In the genomic region with DNA sequence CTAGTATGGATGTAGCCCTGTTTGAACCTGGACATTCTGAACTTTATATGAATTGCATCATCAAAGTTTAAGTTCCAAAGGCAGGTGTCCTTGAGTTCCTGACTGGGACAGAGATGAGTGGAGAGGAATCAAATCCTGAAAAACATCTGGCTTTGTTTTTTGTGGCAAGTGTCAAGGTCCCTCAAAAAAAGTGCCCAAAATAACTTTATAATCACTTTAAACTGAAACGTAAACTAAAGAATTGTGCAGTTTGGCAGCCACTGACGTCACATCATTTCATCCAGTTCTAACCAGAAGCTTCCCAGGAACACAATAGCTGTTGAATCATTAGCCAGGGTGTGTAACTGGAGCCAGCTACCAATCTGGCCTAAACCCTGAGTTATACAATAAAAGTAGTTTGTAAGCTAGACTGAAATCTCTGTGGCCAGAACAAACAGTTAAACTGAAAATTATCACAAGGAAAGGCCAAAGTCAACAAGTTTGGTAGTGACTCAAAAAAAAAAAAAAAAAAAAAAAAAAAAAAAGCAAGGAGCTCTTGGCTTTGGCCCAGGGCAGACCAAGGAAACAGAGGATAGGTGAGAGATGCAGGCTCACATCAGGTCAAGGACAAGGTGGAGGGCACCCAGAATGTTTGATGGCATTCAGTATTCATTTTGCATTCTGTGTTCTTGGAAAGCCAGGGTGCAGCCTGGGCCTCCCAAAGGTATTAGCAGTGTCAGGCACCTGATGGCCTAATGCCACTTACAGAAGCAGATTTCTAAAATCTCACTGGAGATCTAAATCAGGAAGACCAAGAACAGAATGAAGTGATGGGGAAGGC, we compare ENCODE assay signal across 11 cellular contexts.
DNase-seq lines count a peak whose midpoint lies in the region; TF ChIP-seq lines count a peak whose summit lies in the region.
"Had no signal": no experiment of that assay in that cellular context is flagged by ENCODE, and none has a peak within 500 bp of the region (broad histone marks: within the 10 kb centered on the region; RNA-seq: fewer than 3 reads in every experiment).

No MANE protein-coding gene starts in this region.

- TF ChIP-seq EP300 in suprapubic skin (IDR thresholded peaks at IDR 0.05) = no peak

- DNase-seq in A172 (ENCODE audit: low spot score) = peak; percentile 71
- peak; percentile 56 for DNase-seq in HuH-7 (ENCODE audit: low spot score)
- DNase-seq in chondrocyte (ENCODE audit: low spot score) = no peak
- no peak for DNase-seq in suprapubic skin (ENCODE audit: low spot score in 2 of 2)
- DNase-seq in medulla oblongata (ENCODE audit: extremely low spot score) = no peak
- DNase-seq in T-helper 1 cell = no peak
- DNase-seq in stimulated activated CD4-positive, alpha-beta T cell treated with anti-CD3 and anti-CD28 coated beads, Interleukin-4, amount 100 ng/mL, for 24 hours = no peak
- DNase-seq: activated CD4-positive, alpha-beta T cell treated with anti-CD3 and anti-CD28 coated beads, Interleukin-2, amount 50 U/mL, for 1 hour; anterior cingulate cortex had no signal

- no peaks in the 10 kb centered on the region for H3K36me3 Mint-ChIP-seq in chondrocyte (ENCODE audit: low read depth)

- no peak overlapping the region for H3K9ac ChIP-seq in liver (ENCODE audit: low read depth in 1 of 2, low read length in 2 of 2)

- H3K27ac ChIP-seq in liver (ENCODE audit: low read depth in 1 of 2, low read length in 2 of 2) = peak overlapping the region; percentile 67 to 72
- no peak overlapping the region for H3K27ac ChIP-seq in suprapubic skin

- 23% methylated on average over 2 of the region's 2 CpGs for WGBS in liver
- WGBS in suprapubic skin = 22% methylated on average over 2 of the region's 2 CpGs

- H3K27ac Mint-ChIP-seq in chondrocyte (ENCODE audit: unreplicated experiment) = peak overlapping the region; percentile 57

- no peak overlapping the region for H3K4me3 Mint-ChIP-seq in chondrocyte (ENCODE audit: unreplicated experiment)

- no peaks in the 10 kb centered on the region for H3K27me3 ChIP-seq in liver (ENCODE audit: control insufficient read depth in 4 of 4, insufficient read depth in 4 of 4, low read length in 3 of 4)
- H3K27me3 ChIP-seq in suprapubic skin = no peaks in the 10 kb centered on the region

- H3K4me1 Mint-ChIP-seq in chondrocyte (ENCODE audit: low read depth) = peaks cover 7% of the 10 kb centered on the region

- TF ChIP-seq CTCF in chondrocyte (IDR thresholded peaks at IDR 0.05) (no peak), liver (IDR thresholded peaks at IDR 0.05; ENCODE audit: low read depth, low read length, missing input control) (no peak), suprapubic skin (IDR thresholded peaks at IDR 0.05) (no peak)

- H3K4me1 ChIP-seq in liver (ENCODE audit: control insufficient read depth in 4 of 4, insufficient read depth in 4 of 4, low read length in 3 of 4) = peaks cover 0 to 16% (median 14%) of the 10 kb centered on the region in 4 donors
- peaks cover 27% of the 10 kb centered on the region for H3K4me1 ChIP-seq in suprapubic skin

- H3K27me3 Mint-ChIP-seq in chondrocyte (ENCODE audit: low read depth) = no peaks in the 10 kb centered on the region

- no peaks in the 10 kb centered on the region for H3K9me3 Mint-ChIP-seq in chondrocyte (ENCODE audit: low read depth)

- H3K36me3 ChIP-seq in liver (ENCODE audit: control insufficient read depth in 4 of 4, insufficient read depth in 3 of 4, low read depth in 1 of 4, low read length in 3 of 4) (no peaks in the 10 kb centered on the region), suprapubic skin (no peaks in the 10 kb centered on the region)

- no peaks in the 10 kb centered on the region for H3K9me3 ChIP-seq in liver (ENCODE audit: control insufficient read depth in 4 of 4, low read length in 3 of 4)
- H3K9me3 ChIP-seq in suprapubic skin = no peaks in the 10 kb centered on the region

- TF ChIP-seq RAD21 in liver (IDR thresholded peaks at IDR 0.05) = peak; percentile 54 to 57

- TF ChIP-seq POLR2A in suprapubic skin (IDR thresholded peaks at IDR 0.05) = no peak

- H3K4me3 ChIP-seq in liver (ENCODE audit: low read depth in 1 of 3, low read length in 3 of 3) = no peak overlapping the region
- no peak overlapping the region for H3K4me3 ChIP-seq in suprapubic skin
- H3K4me3 ChIP-seq: GM12878 had no signal

TF ChIP-seq in liver, 16 proteins besides CTCF, POLR2A, EP300 and RAD21:
- TF ChIP-seq, protein P1, sequence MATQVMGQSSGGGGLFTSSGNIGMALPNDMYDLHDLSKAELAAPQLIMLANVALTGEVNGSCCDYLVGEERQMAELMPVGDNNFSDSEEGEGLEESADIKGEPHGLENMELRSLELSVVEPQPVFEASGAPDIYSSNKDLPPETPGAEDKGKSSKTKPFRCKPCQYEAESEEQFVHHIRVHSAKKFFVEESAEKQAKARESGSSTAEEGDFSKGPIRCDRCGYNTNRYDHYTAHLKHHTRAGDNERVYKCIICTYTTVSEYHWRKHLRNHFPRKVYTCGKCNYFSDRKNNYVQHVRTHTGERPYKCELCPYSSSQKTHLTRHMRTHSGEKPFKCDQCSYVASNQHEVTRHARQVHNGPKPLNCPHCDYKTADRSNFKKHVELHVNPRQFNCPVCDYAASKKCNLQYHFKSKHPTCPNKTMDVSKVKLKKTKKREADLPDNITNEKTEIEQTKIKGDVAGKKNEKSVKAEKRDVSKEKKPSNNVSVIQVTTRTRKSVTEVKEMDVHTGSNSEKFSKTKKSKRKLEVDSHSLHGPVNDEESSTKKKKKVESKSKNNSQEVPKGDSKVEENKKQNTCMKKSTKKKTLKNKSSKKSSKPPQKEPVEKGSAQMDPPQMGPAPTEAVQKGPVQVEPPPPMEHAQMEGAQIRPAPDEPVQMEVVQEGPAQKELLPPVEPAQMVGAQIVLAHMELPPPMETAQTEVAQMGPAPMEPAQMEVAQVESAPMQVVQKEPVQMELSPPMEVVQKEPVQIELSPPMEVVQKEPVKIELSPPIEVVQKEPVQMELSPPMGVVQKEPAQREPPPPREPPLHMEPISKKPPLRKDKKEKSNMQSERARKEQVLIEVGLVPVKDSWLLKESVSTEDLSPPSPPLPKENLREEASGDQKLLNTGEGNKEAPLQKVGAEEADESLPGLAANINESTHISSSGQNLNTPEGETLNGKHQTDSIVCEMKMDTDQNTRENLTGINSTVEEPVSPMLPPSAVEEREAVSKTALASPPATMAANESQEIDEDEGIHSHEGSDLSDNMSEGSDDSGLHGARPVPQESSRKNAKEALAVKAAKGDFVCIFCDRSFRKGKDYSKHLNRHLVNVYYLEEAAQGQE (IDR thresholded peaks at IDR 0.05) = peak; percentile 46
- TF ChIP-seq SP1 (IDR thresholded peaks at IDR 0.05) = peak; percentile 94
- peak; percentile 64 for TF ChIP-seq YY1 (IDR thresholded peaks at IDR 0.05)
- peak; percentile 76 to 80 for TF ChIP-seq HNF4A (conservative IDR thresholded peaks at IDR 0.05)
- TF ChIP-seq FOXA2 (IDR thresholded peaks at IDR 0.05) = peak; percentile 86
- TF ChIP-seq RXRA (IDR thresholded peaks at IDR 0.05) = peak; percentile 81 to 85
- TF ChIP-seq GABPA (IDR thresholded peaks at IDR 0.05 in 1 of 2, conservative IDR thresholded peaks at IDR 0.05 in 1 of 2) = no peak
- peak; percentile 10 for TF ChIP-seq NR2F2 (IDR thresholded peaks at IDR 0.05)
- TF ChIP-seq, protein P2, sequence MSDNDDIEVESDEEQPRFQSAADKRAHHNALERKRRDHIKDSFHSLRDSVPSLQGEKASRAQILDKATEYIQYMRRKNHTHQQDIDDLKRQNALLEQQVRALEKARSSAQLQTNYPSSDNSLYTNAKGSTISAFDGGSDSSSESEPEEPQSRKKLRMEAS (IDR thresholded peaks at IDR 0.05) = peak; percentile 36
- no peak for TF ChIP-seq EGR1 (IDR thresholded peaks at IDR 0.05; ENCODE audit: low read depth in 2 of 2)
- no peak for TF ChIP-seq TAF1 (conservative IDR thresholded peaks at IDR 0.05)
- peak; percentile 18 for TF ChIP-seq HNF4G (IDR thresholded peaks at IDR 0.05)
- peak; percentile 61 to 80 for TF ChIP-seq JUND (IDR thresholded peaks at IDR 0.05)
- TF ChIP-seq, protein P3, sequence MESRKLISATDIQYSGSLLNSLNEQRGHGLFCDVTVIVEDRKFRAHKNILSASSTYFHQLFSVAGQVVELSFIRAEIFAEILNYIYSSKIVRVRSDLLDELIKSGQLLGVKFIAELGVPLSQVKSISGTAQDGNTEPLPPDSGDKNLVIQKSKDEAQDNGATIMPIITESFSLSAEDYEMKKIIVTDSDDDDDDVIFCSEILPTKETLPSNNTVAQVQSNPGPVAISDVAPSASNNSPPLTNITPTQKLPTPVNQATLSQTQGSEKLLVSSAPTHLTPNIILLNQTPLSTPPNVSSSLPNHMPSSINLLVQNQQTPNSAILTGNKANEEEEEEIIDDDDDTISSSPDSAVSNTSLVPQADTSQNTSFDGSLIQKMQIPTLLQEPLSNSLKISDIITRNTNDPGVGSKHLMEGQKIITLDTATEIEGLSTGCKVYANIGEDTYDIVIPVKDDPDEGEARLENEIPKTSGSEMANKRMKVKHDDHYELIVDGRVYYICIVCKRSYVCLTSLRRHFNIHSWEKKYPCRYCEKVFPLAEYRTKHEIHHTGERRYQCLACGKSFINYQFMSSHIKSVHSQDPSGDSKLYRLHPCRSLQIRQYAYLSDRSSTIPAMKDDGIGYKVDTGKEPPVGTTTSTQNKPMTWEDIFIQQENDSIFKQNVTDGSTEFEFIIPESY (IDR thresholded peaks at IDR 0.05) = peak; percentile 45
- TF ChIP-seq, protein P4, sequence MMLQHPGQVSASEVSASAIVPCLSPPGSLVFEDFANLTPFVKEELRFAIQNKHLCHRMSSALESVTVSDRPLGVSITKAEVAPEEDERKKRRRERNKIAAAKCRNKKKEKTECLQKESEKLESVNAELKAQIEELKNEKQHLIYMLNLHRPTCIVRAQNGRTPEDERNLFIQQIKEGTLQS (IDR thresholded peaks at IDR 0.05) = peak; percentile 61
- TF ChIP-seq FOXA1 (IDR thresholded peaks at IDR 0.05) = no peak

Comparison
In these comparisons a context has a peak if more than half of its experiments do, and no peak if none do; other contexts are left out.
1. DNase-seq: peak in A172 (single experiment) and HuH-7 (single experiment); none in chondrocyte (single experiment), suprapubic skin (0 of 2), medulla oblongata (single experiment), T-helper 1 cell (0 of 5) and stimulated activated CD4-positive, alpha-beta T cell treated with anti-CD3 and anti-CD28 coated beads, Interleukin-4, amount 100 ng/mL, for 24 hours (single experiment).